ENCODE assay signal across 1 cellular context in genomic region chr12:56097738-56098137, GRCh38.
TF ChIP-seq lines count a peak whose summit lies in the region.

No MANE protein-coding gene starts in this region.

TF ChIP-seq in HEK293, 187 proteins besides CTCF, POLR2A, EP300 and RAD21:
- TF ChIP-seq ZNF701 (tag by site-specific recombination; IDR thresholded peaks at IDR 0.05): no peak
- peak; percentile 53; the same call in 1 of the 2 replicates for TF ChIP-seq PRDM10 (tag by site-specific recombination; IDR thresholded peaks at IDR 0.05)
